8 cellular contexts compared by ENCODE assay signal in the genomic region with DNA sequence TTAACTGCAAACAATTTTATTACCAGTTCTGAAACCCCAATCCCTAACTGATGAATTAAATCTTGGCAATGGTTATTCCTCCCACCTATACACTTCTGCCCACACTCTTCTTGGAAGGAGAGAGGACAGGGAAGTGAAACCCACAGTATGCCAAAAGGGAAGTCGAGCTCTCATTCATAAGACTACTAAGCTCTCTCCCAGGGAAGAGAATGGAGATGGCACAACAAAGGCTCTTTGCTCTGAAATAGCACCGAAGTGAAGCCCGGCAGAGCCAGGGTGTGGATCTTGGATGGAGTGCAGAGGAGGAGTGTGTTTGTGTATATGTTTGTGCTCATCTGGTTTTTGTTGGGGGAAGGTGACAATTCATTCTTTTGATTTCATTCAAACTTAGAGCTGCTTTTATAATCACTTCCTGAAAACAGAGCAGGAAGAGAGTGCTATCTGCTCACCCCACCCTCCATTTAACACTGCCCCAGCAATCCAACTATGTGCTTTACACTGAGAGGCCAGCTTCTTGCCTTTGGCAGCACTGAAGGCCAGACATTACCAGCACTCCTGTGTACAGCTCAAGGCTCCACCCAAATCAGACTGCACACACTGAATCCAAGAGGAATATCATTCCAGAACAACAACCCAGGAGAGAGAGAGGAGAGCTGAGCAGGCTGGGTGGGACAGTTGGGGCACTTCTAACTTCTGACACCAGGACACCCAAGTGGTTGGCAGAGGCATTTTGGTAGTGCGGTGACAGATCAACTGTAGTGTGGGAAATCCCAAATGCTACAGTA.
DNase-seq lines count a peak whose midpoint lies in the region; FAIRE-seq and TF ChIP-seq lines count a peak whose summit lies in the region.

No MANE protein-coding gene starts in this region.

- H3K27me3 ChIP-seq in GM06990 (replicated peaks; ENCODE audit: control insufficient read depth, insufficient read depth, low read length): no peaks in the 10 kb centered on the region
- no peaks in the 10 kb centered on the region for H3K27me3 ChIP-seq in esophagus (ENCODE audit: control insufficient read depth in 1 of 2, insufficient read depth in 2 of 2, low read length in 2 of 2)
- no peaks in the 10 kb centered on the region for H3K27me3 ChIP-seq in neutrophil

- no peaks in the 10 kb centered on the region for H3K9me3 ChIP-seq in esophagus (ENCODE audit: control insufficient read depth in 2 of 2, insufficient read depth in 1 of 2, low read depth in 1 of 2, low read length in 1 of 2)
- no peaks in the 10 kb centered on the region for H3K9me3 ChIP-seq in neutrophil

- H3K4me3 ChIP-seq in GM06990 (replicated peaks; ENCODE audit: low read depth, low read length) (no peak overlapping the region), esophagus (ENCODE audit: low read depth in 1 of 2, low read length in 2 of 2) (no peak overlapping the region), neutrophil (ENCODE audit: low read depth in 1 of 2, low read length in 1 of 2) (peak overlapping the region in 1 of 2 experiments; percentile 30)

- peak overlapping the region; percentile 84 to 94 for H3K27ac ChIP-seq in esophagus (ENCODE audit: low read depth in 2 of 2, low read length in 1 of 2)
- peak overlapping the region; percentile 70 for H3K27ac ChIP-seq in neutrophil

- DNase-seq in GM06990 (ENCODE audit: extremely low read depth, insufficient read length) (peak; percentile 33), RPMI8226 (peak; percentile 12), RCC 7860 (ENCODE audit: low spot score) (no peak), islet precursor cell (no peak), SW 1271 (lab: John Stamatoyannopoulos, UW) (no peak)
- DNase-seq in activated CD4-positive, alpha-beta T cell treated with anti-CD3 and anti-CD28 coated beads, Interleukin-2, amount 50 U/mL, for 1 hour: no peak

- 36 to 60% methylated on average over 4 of the region's 4 CpGs for WGBS in esophagus, 2 donors

- H3K4me1 ChIP-seq in esophagus (ENCODE audit: control insufficient read depth in 2 of 2, insufficient read depth in 2 of 2, low read length in 1 of 2) (peaks cover 2 to 5% of the 10 kb centered on the region in 2 donors), neutrophil (ENCODE audit: control insufficient read depth in 1 of 2, insufficient read depth in 1 of 2, low read depth in 1 of 2, low read length in 1 of 2) (peaks cover 46 to 48% of the 10 kb centered on the region in 2 experiments)

- TF ChIP-seq CTCF in GM06990 (IDR thresholded peaks at IDR 0.05; ENCODE audit: insufficient read depth, low read length, poor library complexity, severe bottlenecking) (no peak), neutrophil (IDR thresholded peaks at IDR 0.05) (no peak)

- H3K36me3 ChIP-seq in GM06990 (ENCODE audit: control insufficient read depth, insufficient read depth, low read length) (no peaks in the 10 kb centered on the region; the same call in none of the 2 replicates), esophagus (ENCODE audit: control insufficient read depth in 2 of 2, insufficient read depth in 2 of 2, low read length in 1 of 2) (peaks cover 0 to 6% of the 10 kb centered on the region in 2 donors), neutrophil (no peaks in the 10 kb centered on the region)

- FAIRE-seq in RCC 7860 (lab: Jason Lieb, UNC): no peak

Comparison
In these comparisons a context has a peak if more than half of its experiments do, and no peak if none do; other contexts are left out.
1. DNase-seq: peak in GM06990 (single experiment) and RPMI8226 (single experiment); none in RCC 7860 (single experiment), islet precursor cell (single experiment), SW 1271 (0 of 2) and activated CD4-positive, alpha-beta T cell treated with anti-CD3 and anti-CD28 coated beads, Interleukin-2, amount 50 U/mL, for 1 hour (single experiment).